ENCODE assay signal across 23 cellular contexts in genomic region chr12:29232086-29232485, GRCh38.
"Had no signal": no experiment of that assay in that cellular context is flagged by ENCODE, and none has a peak within 500 bp of the region (broad histone marks: within the 10 kb centered on the region; RNA-seq: fewer than 3 reads in every experiment).

No MANE protein-coding gene starts in this region.

- H3K27me3 ChIP-seq: colonic mucosa, dorsolateral prefrontal cortex, esophagus muscularis mucosa, esophagus squamous epithelium, foreskin keratinocyte, gastrocnemius medialis, gastroesophageal sphincter, heart left ventricle, heart right ventricle had no signal

- H3K36me3 ChIP-seq: colonic mucosa, esophagus muscularis mucosa, esophagus squamous epithelium, gastrocnemius medialis, gastroesophageal sphincter, heart left ventricle, heart right ventricle had no signal

- H3K27ac Mint-ChIP-seq: dendritic cell treated with granulocyte-macrophage colony-stimulating factor and Interleukin-4, amounts not matched to agents 40 ng/mL and 50 ng/mL, for 4 days; effector memory CD8-positive, alpha-beta T cell; endodermal cell had no signal

- H3K9me3 ChIP-seq: colonic mucosa, esophagus muscularis mucosa, esophagus squamous epithelium, gastrocnemius medialis, gastroesophageal sphincter, heart left ventricle, heart right ventricle had no signal

- H3K9me3 Mint-ChIP-seq: dendritic cell treated with granulocyte-macrophage colony-stimulating factor and Interleukin-4, amounts not matched to agents 40 ng/mL and 50 ng/mL, for 4 days; effector memory CD8-positive, alpha-beta T cell had no signal

- H3K27ac ChIP-seq: colonic mucosa, coronary artery, dorsolateral prefrontal cortex, epithelial cell of prostate, esophagus muscularis mucosa, esophagus squamous epithelium, foreskin keratinocyte, gastrocnemius medialis, gastroesophageal sphincter, heart left ventricle, heart right ventricle had no signal

- H3K4me3 Mint-ChIP-seq: dendritic cell treated with granulocyte-macrophage colony-stimulating factor and Interleukin-4, amounts not matched to agents 40 ng/mL and 50 ng/mL, for 4 days; effector memory CD8-positive, alpha-beta T cell; endodermal cell had no signal

- ATAC-seq: effector memory CD8-positive, alpha-beta T cell; foreskin keratinocyte; gastrocnemius medialis; gastroesophageal sphincter; heart left ventricle; heart right ventricle had no signal

- DNase-seq: colonic mucosa; cortex of kidney; dorsolateral prefrontal cortex; effector CD4-positive, alpha-beta T cell; effector CD8-positive, alpha-beta T cell; effector memory CD4-positive, alpha-beta T cell; effector memory CD8-positive, alpha-beta T cell; endodermal cell; erythroblast; esophagus squamous epithelium; foreskin fibroblast; foreskin keratinocyte; foreskin melanocyte; gastrocnemius medialis; glutamatergic neuron; head of caudate nucleus; heart left ventricle; heart right ventricle had no signal

- H3K27me3 Mint-ChIP-seq: effector memory CD8-positive, alpha-beta T cell had no signal

- H3K4me3 ChIP-seq: colonic mucosa, coronary artery, dorsolateral prefrontal cortex, esophagus muscularis mucosa, esophagus squamous epithelium, gastrocnemius medialis, gastroesophageal sphincter, heart left ventricle, heart right ventricle had no signal

- H3K4me1 ChIP-seq: colonic mucosa, gastrocnemius medialis, gastroesophageal sphincter, heart left ventricle, heart right ventricle had no signal
